ENCODE assay signal across 1 cellular context in genomic region chr10:100373298-100374136, GRCh38.
TF ChIP-seq lines count a peak whose summit lies in the region.

No MANE protein-coding gene starts in this region.

TF ChIP-seq in HepG2, 621 proteins besides CTCF, POLR2A, EP300 and RAD21 (continued from another document and continues in another):
- TF ChIP-seq ZNF318 (CRISPR knock-in tag; IDR thresholded peaks at IDR 0.05) (no peak), ZKSCAN1 (IDR thresholded peaks at IDR 0.05; ENCODE audit: low read length) (no peak), ZNF788 (CRISPR knock-in tag; IDR thresholded peaks at IDR 0.05; ENCODE audit: borderline replicate concordance) (peak; percentile 57; the same call in 1 of the 2 replicates), ZNF720 (CRISPR knock-in tag; IDR thresholded peaks at IDR 0.05) (no peak), CHCHD3 (CRISPR knock-in tag; IDR thresholded peaks at IDR 0.05) (no peak), ZNF558 (CRISPR knock-in tag; IDR thresholded peaks at IDR 0.05; ENCODE audit: borderline replicate concordance) (no peak), ZNF281 (CRISPR knock-in tag; IDR thresholded peaks at IDR 0.05; ENCODE audit: borderline replicate concordance) (no peak), RFX3 (CRISPR knock-in tag; IDR thresholded peaks at IDR 0.05) (no peak), ELF3 (CRISPR knock-in tag; IDR thresholded peaks at IDR 0.05) (peak; percentile 70), TMF1 (CRISPR knock-in tag; IDR thresholded peaks at IDR 0.05; ENCODE audit: low read depth) (peak; percentile 24), AGO2 (optimal IDR thresholded peaks at IDR 0.05; ENCODE audit: low read depth, low read length) (peak; percentile 70), ZNF225 (CRISPR knock-in tag; IDR thresholded peaks at IDR 0.05) (no peak; the same call in 1 of the 2 replicates), KAT7 (CRISPR knock-in tag; IDR thresholded peaks at IDR 0.05; ENCODE audit: borderline replicate concordance) (no peak), KIAA2018 (CRISPR knock-in tag; IDR thresholded peaks at IDR 0.05; ENCODE audit: borderline replicate concordance) (peak; percentile 51; the same call in 1 of the 2 replicates), MAFK (conservative IDR thresholded peaks at IDR 0.05 in 1 of 2, IDR thresholded peaks at IDR 0.05 in 1 of 2; ENCODE audit: low read length in 2 of 2) (peak in 1 of 2 experiments; percentile 16; a peak in 1 of 4 replicates), KLF15 (CRISPR knock-in tag; IDR thresholded peaks at IDR 0.05; ENCODE audit: borderline replicate concordance) (no peak), JUND (CRISPR knock-in tag; IDR thresholded peaks at IDR 0.05) (0 out of 2 replicates have a peak, but pooled peaks have one; percentile 34), ZNF766 (CRISPR knock-in tag; IDR thresholded peaks at IDR 0.05; ENCODE audit: borderline replicate concordance) (no peak), AHDC1 (CRISPR knock-in tag; IDR thresholded peaks at IDR 0.05; ENCODE audit: borderline replicate concordance) (no peak; the same call in 1 of the 2 replicates), HHEX (CRISPR knock-in tag; IDR thresholded peaks at IDR 0.05) (no peak; the same call in 1 of the 2 replicates), ZMAT3 (CRISPR knock-in tag; conservative IDR thresholded peaks at IDR 0.05) (peak; percentile 63; the same call in 1 of the 2 replicates), U2AF1 (optimal IDR thresholded peaks at IDR 0.05; ENCODE audit: low read depth, low read length) (no peak), REXO4 (CRISPR knock-in tag; IDR thresholded peaks at IDR 0.05; ENCODE audit: borderline replicate concordance) (no peak), ZNF468 (CRISPR knock-in tag; IDR thresholded peaks at IDR 0.05) (no peak), NCOR1 (IDR thresholded peaks at IDR 0.05; ENCODE audit: borderline replicate concordance, low read length) (peak; percentile 89; the same call in 1 of the 2 replicates)
